ENCODE assay signal across 22 cellular contexts in genomic region chr15:66103293-66103590, GRCh38.
"Had no signal": no experiment of that assay in that cellular context is flagged by ENCODE, and none has a peak within 500 bp of the region (broad histone marks: within the 10 kb centered on the region; RNA-seq: fewer than 3 reads in every experiment).

No MANE protein-coding gene starts in this region.

- H3K4me1 ChIP-seq: esophagus muscularis mucosa, foreskin keratinocyte, gastroesophageal sphincter, left lung, lower lobe of right lung had no signal

- H3K4me3 ChIP-seq: coronary artery, dorsolateral prefrontal cortex, esophagus muscularis mucosa, gastroesophageal sphincter, heart right ventricle, left lung, lower lobe of right lung, mucosa of descending colon had no signal

- ATAC-seq: foreskin keratinocyte, gastroesophageal sphincter, left lung, lower lobe of right lung, mucosa of descending colon had no signal

- FAIRE-seq: colon, endothelial cell of umbilical vein, frontal cortex, islet of Langerhans, keratinocyte had no signal

- H3K9me3 ChIP-seq: esophagus muscularis mucosa, gastroesophageal sphincter, heart right ventricle, left lung, lower lobe of right lung, mucosa of descending colon had no signal

- H3K36me3 ChIP-seq: esophagus muscularis mucosa, gastroesophageal sphincter, heart right ventricle, left lung, lower lobe of right lung had no signal

- H3K27ac ChIP-seq: coronary artery, dorsolateral prefrontal cortex, esophagus muscularis mucosa, foreskin keratinocyte, gastroesophageal sphincter, heart right ventricle, left lung, lower lobe of right lung had no signal

- DNase-seq: dermis blood vessel endothelial cell; effector CD4-positive, alpha-beta T cell; effector memory CD4-positive, alpha-beta T cell; foreskin keratinocyte; heart right ventricle; hippocampal formation; left cardiac atrium; left ventricle myocardium superior; lower lobe of right lung; mesenchymal stem cell; mucosa of descending colon; naive B cell had no signal
